Comparison of ENCODE assay signal across 8 cellular contexts in the genomic region with DNA sequence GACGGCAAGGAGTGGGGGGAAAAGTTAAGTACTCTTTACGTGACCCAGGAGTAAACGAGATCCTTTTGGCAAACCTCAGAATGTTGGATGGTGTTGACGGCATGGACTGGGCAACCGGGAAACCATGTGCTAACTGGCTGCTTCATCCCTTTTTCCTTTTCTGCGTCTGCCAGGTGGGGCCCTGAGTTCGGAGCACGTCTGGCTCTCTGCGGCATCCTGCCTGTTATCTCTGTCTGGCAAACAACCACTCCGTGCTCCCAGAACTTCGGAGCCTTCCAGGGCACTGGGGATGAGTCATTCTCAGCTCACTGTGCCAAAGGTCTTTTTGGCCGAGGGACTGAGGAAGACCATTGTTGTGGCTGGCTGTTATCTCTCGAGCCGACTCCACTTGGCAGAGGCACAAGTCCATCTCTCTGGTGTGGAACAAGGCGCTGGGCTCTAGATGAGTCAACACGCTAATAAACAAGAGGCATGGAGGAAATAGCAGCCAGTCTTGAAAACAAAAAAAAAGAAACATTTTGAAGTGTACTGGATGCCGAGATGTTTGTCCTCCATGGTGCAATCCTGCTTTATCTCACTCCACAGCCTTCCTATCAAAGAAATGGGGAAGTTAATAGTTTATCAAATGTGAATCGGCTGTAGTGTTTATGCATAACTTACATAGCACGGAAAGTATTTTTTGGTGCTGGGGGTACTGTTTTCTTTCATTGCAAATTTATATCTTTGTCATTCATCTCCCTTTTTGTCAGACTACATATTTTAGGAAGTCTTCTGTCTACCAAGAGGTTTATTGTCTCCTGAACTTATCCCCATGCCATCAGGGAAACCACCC.
A peak's percentile ranks its signal among the peaks of the same experiment; 100 is the strongest.
DNase-seq lines count a peak whose midpoint lies in the region; ATAC-seq and TF ChIP-seq lines count a peak whose summit lies in the region.

No MANE protein-coding gene starts in this region.

- H3K4me3 Mint-ChIP-seq in WTC11: no peak overlapping the region

- intact Hi-C loops in left ventricle myocardium superior (cut with micrococcal nuclease): no loop called here

- H3K4me3 ChIP-seq in skeletal muscle cell (ENCODE audit: low read depth, low read length): no peak overlapping the region

- CTCF ChIA-PET in WTC11 (lab: Charles Lee): no interaction called here

- 0 out of 2 replicates have a peak, but pooled peaks cover 2% of the 10 kb centered on the region for H3K4me1 Mint-ChIP-seq in WTC11

- no peak for ATAC-seq in WTC11
- ATAC-seq in left ventricle myocardium superior: peak; percentile 95
- no peak for ATAC-seq in HG02798 (IDR thresholded peaks at IDR 0.05; ENCODE audit: poor library complexity, unreplicated experiment)
- no peak for ATAC-seq in GM21515 (IDR thresholded peaks at IDR 0.05; ENCODE audit: unreplicated experiment)

- H3K27me3 Mint-ChIP-seq in WTC11 (ENCODE audit: low read depth): no peaks in the 10 kb centered on the region

- H3K36me3 Mint-ChIP-seq in WTC11: peaks cover 5% of the 10 kb centered on the region

- no peak for TF ChIP-seq CTCF in WTC11 (IDR thresholded peaks at IDR 0.05)

- peak; percentile 74 for DNase-seq in CMK (ENCODE audit: low read depth)
- DNase-seq in HS-5 (ENCODE audit: low read depth): peak; percentile 88
- DNase-seq in WTC11 (ENCODE audit: low spot score): no peak
- peak; percentile 85 for DNase-seq in left ventricle myocardium superior
- DNase-seq in skeletal muscle cell (ENCODE audit: low read depth): peak; percentile 75
- no peak for DNase-seq in NCI-H2081 (lab: John Stamatoyannopoulos, UW)

- H3K9me3 Mint-ChIP-seq in WTC11: peaks cover 16% of the 10 kb centered on the region

- POLR2A ChIA-PET in WTC11 (lab: Charles Lee): no interaction called here

- H3K27ac Mint-ChIP-seq in WTC11: no peak overlapping the region

TF ChIP-seq in WTC11, 78 proteins besides CTCF, POLR2A, EP300 and RAD21:
- TF ChIP-seq FOXK1 (CRISPR knock-in tag; IDR thresholded peaks at IDR 0.05) (no peak), ESRRA (CRISPR knock-in tag; IDR thresholded peaks at IDR 0.05; ENCODE audit: borderline replicate concordance) (no peak), GABPB1 (CRISPR knock-in tag; IDR thresholded peaks at IDR 0.05) (peak; percentile 83; the same call in 1 of the 2 replicates), GRHL2 (CRISPR knock-in tag; IDR thresholded peaks at IDR 0.05; ENCODE audit: insufficient replicate concordance, severe bottlenecking) (no peak), CBFB (CRISPR knock-in tag; IDR thresholded peaks at IDR 0.05; ENCODE audit: low read depth) (no peak), HMGA2 (CRISPR knock-in tag; IDR thresholded peaks at IDR 0.05) (no peak)

Comparison
In these comparisons a context has a peak if more than half of its experiments do, and no peak if none do; other contexts are left out.
1. DNase-seq: peak in CMK (single experiment), HS-5 (single experiment), left ventricle myocardium superior (single experiment) and skeletal muscle cell (single experiment); none in WTC11 (single experiment) and NCI-H2081 (0 of 2).